Comparison of ENCODE assay signal across 8 cellular contexts in the genomic region with DNA sequence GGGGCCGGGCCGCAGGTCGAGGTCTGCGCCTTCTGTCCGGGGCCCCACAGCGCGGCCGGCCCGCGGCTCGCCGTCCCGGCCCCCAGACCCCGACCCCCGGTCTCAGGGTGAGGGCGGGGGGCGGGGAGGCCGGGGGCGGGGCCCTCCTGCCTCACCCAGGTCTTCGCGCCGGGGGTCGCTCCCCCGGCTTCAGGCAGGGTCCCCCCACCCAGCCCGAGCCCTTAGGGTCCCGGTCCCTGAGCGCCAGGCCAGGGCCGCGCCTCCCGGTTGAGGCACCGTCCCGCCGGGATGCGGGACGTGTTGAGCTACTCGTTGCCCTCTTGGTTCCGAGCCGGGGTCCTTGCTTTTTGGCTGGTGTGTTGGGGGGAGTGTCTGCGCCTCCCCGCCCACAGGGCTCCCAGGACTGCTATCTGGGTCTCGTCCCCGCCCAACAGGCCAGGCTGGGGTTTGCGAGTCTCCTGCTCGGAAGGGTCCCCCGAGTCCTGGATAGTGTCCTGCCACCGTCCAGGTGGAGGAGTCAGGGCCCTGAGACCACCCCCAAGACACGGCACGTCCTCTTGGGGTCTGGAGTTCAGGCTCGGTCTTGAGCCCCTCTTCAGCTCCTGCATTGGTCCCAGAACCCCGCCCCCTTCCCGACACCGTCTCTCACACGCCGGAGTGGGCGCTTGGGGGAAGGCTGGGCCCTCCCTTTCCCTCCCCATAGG. TPM values are rescaled to one million over a fixed set of nuclear protein-coding genes. Genes with fewer than 3 reads are reported as not detected.
DNase-seq lines count a peak whose midpoint lies in the region; ATAC-seq lines count a peak whose summit lies in the region.

No MANE protein-coding gene starts in this region.

- POLR2A ChIA-PET in naive thymus-derived CD8-positive, alpha-beta T cell (lab: Charles Lee) = interaction anchor here (0.6 to 3.5 kb wide), 17 partner anchors 15 to 335 kb away, joined by 3 to 46 read pairs (median 9); partner anchors contain the start of genes DAPK3, EEF2, MRPL54 and ZBTB7A

- no peaks in the 10 kb centered on the region for H3K9me3 Mint-ChIP-seq in naive thymus-derived CD8-positive, alpha-beta T cell

- H3K27me3 Mint-ChIP-seq in naive thymus-derived CD8-positive, alpha-beta T cell = no peaks in the 10 kb centered on the region

- peak overlapping the region; percentile 79 to 93 (median 87) for H3K4me3 Mint-ChIP-seq in naive thymus-derived CD8-positive, alpha-beta T cell

- H3K4me1 Mint-ChIP-seq in naive thymus-derived CD8-positive, alpha-beta T cell = peaks cover 13 to 47% (median 34%) of the 10 kb centered on the region in 4 donors

- H3K27ac Mint-ChIP-seq in naive thymus-derived CD8-positive, alpha-beta T cell = peak overlapping the region; percentile 71 to 89 (median 80)

- peak; percentile 14 for ATAC-seq in HG03025 (IDR thresholded peaks at IDR 0.05; ENCODE audit: low FRiP score, unreplicated experiment)
- ATAC-seq in naive thymus-derived CD8-positive, alpha-beta T cell = peak; percentile 0 to 5

- peaks cover 0 to 4% (median 3%) of the 10 kb centered on the region in 3 donors for H3K36me3 Mint-ChIP-seq in naive thymus-derived CD8-positive, alpha-beta T cell

- DNase-seq in DMS 273 (lab: John Stamatoyannopoulos, UW; ENCODE audit: unreplicated experiment) (peak; percentile 66), DMS 273 treated with DMSO at 0.1 percent for 48 hours (lab: John Stamatoyannopoulos, UW) (no peak), UCSD-AML1 (lab: John Stamatoyannopoulos, UW; ENCODE audit: unreplicated experiment) (peak; percentile 25), epidermal melanocyte (ENCODE audit: insufficient read length, low spot score) (peak; percentile 16), T1000 (lab: John Stamatoyannopoulos, UW) (no peak), midbrain (lab: John Stamatoyannopoulos, UW) (no peak)
- peak in 3 of 10 donors; percentile 15 to 26 (median 22) for DNase-seq in naive thymus-derived CD8-positive, alpha-beta T cell

RNA-seq across cellular contexts. Expression of gene PIAS4, which starts 0.5 kb away (rescaled TPM):
- total RNA-seq in naive thymus-derived CD8-positive, alpha-beta T cell = 10 to 100 TPM; 34.4 to 34.9 TPM
- 1 to 10 TPM; 3.2 to 4.9 (median 4.5) TPM for polyA plus RNA-seq in naive thymus-derived CD8-positive, alpha-beta T cell

RNA-seq across cellular contexts. Expression of gene EEF2, which starts 22.7 kb away (rescaled TPM):
- 1,000 to 10,000 TPM; 2,204 to 2,252 TPM for total RNA-seq in naive thymus-derived CD8-positive, alpha-beta T cell
- 100 to 1,000 TPM; 546 to 682 (median 600) TPM for polyA plus RNA-seq in naive thymus-derived CD8-positive, alpha-beta T cell

RNA-seq across cellular contexts. Expression of gene DAPK3, which starts 37.1 kb away (rescaled TPM):
- total RNA-seq in naive thymus-derived CD8-positive, alpha-beta T cell = 10 to 100 TPM; 35.1 to 37.8 TPM
- 10 to 100 TPM; 17.7 to 27.7 (median 24.1) TPM for polyA plus RNA-seq in naive thymus-derived CD8-positive, alpha-beta T cell

RNA-seq across cellular contexts. Expression of gene ZBTB7A, which starts 58.7 kb away (rescaled TPM):
- 10 to 100 TPM; 59.9 TPM for total RNA-seq in naive thymus-derived CD8-positive, alpha-beta T cell
- 10 to 100 TPM; 31.3 to 52.2 (median 31.5) TPM for polyA plus RNA-seq in naive thymus-derived CD8-positive, alpha-beta T cell

Comparison
In these comparisons a context has a peak if more than half of its experiments do, and no peak if none do; other contexts are left out.
1. DNase-seq: peak in DMS 273 (single experiment), UCSD-AML1 (single experiment) and epidermal melanocyte (single experiment); none in DMS 273 treated with DMSO at 0.1 percent for 48 hours (single experiment), T1000 (single experiment) and midbrain (single experiment).